In genomic region chr7:105011771-105012502, GRCh38 we compare ENCODE assay signal across 8 cellular contexts. TPM values are rescaled to one million over a fixed set of nuclear protein-coding genes. Genes with fewer than 3 reads are reported as not detected.
DNase-seq lines count a peak whose midpoint lies in the region; ATAC-seq and TF ChIP-seq lines count a peak whose summit lies in the region.

No MANE protein-coding gene starts in this region.

- DNase-seq in COLO668 (lab: John Stamatoyannopoulos, UW; ENCODE audit: unreplicated experiment): peak; percentile 18
- peak; percentile 33 to 57 (median 56) for DNase-seq in Peyer's patch
- DNase-seq in astrocyte of the spinal cord (ENCODE audit: low read depth, low spot score): no peak
- peak in 1 of 2 donors; percentile 86 for DNase-seq in lower leg skin (ENCODE audit: low spot score in 2 of 2)
- DNase-seq in SHP77 (lab: John Stamatoyannopoulos, UW): no peak

- H3K4me1 ChIP-seq in Peyer's patch (peaks cover 0 to 29% (median 7%) of the 10 kb centered on the region in 4 donors), subcutaneous abdominal adipose tissue (ENCODE audit: control insufficient read depth in 5 of 5, insufficient read depth in 5 of 5, low read length in 5 of 5) (peaks cover 0 to 57% (median 56%) of the 10 kb centered on the region in 5 donors)

- H3K27me3 ChIP-seq in Peyer's patch: no peaks in the 10 kb centered on the region
- H3K27me3 ChIP-seq in subcutaneous abdominal adipose tissue (ENCODE audit: control insufficient read depth in 5 of 5, insufficient read depth in 4 of 5, low read length in 5 of 5): no peaks in the 10 kb centered on the region

- intact Hi-C loops in lower leg skin (cut with DNase I; ENCODE audit: low total_unique reads): no loop called here

- no peak for TF ChIP-seq CTCF in Peyer's patch (IDR thresholded peaks at IDR 0.05)
- TF ChIP-seq CTCF in astrocyte of the spinal cord (IDR thresholded peaks at IDR 0.05; ENCODE audit: low read depth, low read length): no peak
- no peak for TF ChIP-seq CTCF in lower leg skin (IDR thresholded peaks at IDR 0.05)

- H3K9me3 ChIP-seq in Peyer's patch (no peaks in the 10 kb centered on the region), subcutaneous abdominal adipose tissue (ENCODE audit: control insufficient read depth in 5 of 5, low read length in 5 of 5) (no peaks in the 10 kb centered on the region)

- H3K36me3 ChIP-seq in Peyer's patch: no peaks in the 10 kb centered on the region
- H3K36me3 ChIP-seq in subcutaneous abdominal adipose tissue (ENCODE audit: control insufficient read depth in 5 of 5, insufficient read depth in 5 of 5, low read length in 5 of 5): no peaks in the 10 kb centered on the region

- TF ChIP-seq POLR2A in Peyer's patch (IDR thresholded peaks at IDR 0.05): no peak
- no peak for TF ChIP-seq POLR2A in lower leg skin (IDR thresholded peaks at IDR 0.05)

- H3K9ac ChIP-seq in subcutaneous abdominal adipose tissue (ENCODE audit: low read length in 5 of 5): peak overlapping the region; percentile 100

- peak overlapping the region; percentile 69 to 97 (median 87) for H3K4me3 ChIP-seq in Peyer's patch
- H3K4me3 ChIP-seq in astrocyte of the spinal cord (ENCODE audit: low read depth, low read length): peak overlapping the region; percentile 83
- H3K4me3 ChIP-seq in lower leg skin (ENCODE audit: low read depth, poor library complexity, severe bottlenecking): peak overlapping the region; percentile 57
- H3K4me3 ChIP-seq in subcutaneous abdominal adipose tissue (ENCODE audit: low read depth in 1 of 5, low read length in 5 of 5): peak overlapping the region; percentile 96 to 99 (median 99)

- ATAC-seq in HG02981 (IDR thresholded peaks at IDR 0.05; ENCODE audit: unreplicated experiment): no peak
- no peak for ATAC-seq in HG02973 (IDR thresholded peaks at IDR 0.05; ENCODE audit: unreplicated experiment)

- 0 to 1% methylated on average over 23 of the region's 23 CpGs for WGBS in lower leg skin, 2 donors

- H3K27ac ChIP-seq in Peyer's patch: peak overlapping the region; percentile 98 to 100 (median 99)
- peak overlapping the region; percentile 100 for H3K27ac ChIP-seq in subcutaneous abdominal adipose tissue (ENCODE audit: low read depth, low read length)

- in situ Hi-C loops in astrocyte of the spinal cord (cut with HindIII; ENCODE audit: low sequenced_read_pairs): no loop called here

RNA-seq across cellular contexts. Expression of gene KMT2E, which starts 2.1 kb away (rescaled TPM):
- total RNA-seq in Peyer's patch (100 to 1,000 TPM in 3 of 4 donors, 10 to 100 TPM in 1; 88.6 to 170 (median 130) TPM), lower leg skin (100 to 1,000 TPM in 3 of 4 donors, 10 to 100 TPM in 1; 86.4 to 130 (median 114) TPM)

Comparison
In these comparisons a context has a peak if more than half of its experiments do, and no peak if none do; other contexts are left out.
1. DNase-seq: peak in COLO668 (single experiment) and Peyer's patch (3 of 3); none in astrocyte of the spinal cord (single experiment) and SHP77 (0 of 2).
2. Peak in every context shown above with its lines, with median percentiles within 50 percentile points of each other: H3K4me3 ChIP-seq.